In genomic region chr17:36534117-36534880, GRCh38 we compare ENCODE assay signal across 8 cellular contexts. TPM values are rescaled to one million over a fixed set of nuclear protein-coding genes. Genes with fewer than 3 reads are reported as not detected.
DNase-seq lines count a peak whose midpoint lies in the region; ATAC-seq and TF ChIP-seq lines count a peak whose summit lies in the region.

Gene MYO19, minus strand, starts transcription at chr17:36534868. Its CDS starts 2,330 bp downstream, at chr17:36532538.

- TF ChIP-seq CTCF in C4-2B (conservative IDR thresholded peaks at IDR 0.05) (peak; percentile 84), epithelial cell of esophagus (IDR thresholded peaks at IDR 0.05; ENCODE audit: insufficient read depth, low read depth, low read length, missing control alignments) (peak; percentile 40), mucosa of descending colon (IDR thresholded peaks at IDR 0.05) (peak; percentile 31)

- H3K36me3 Mint-ChIP-seq in stimulated activated naive CD8-positive, alpha-beta T cell treated with anti-CD3 and anti-CD28 coated beads, Interleukin-15, Interleukin-2, amounts not matched to agents 100 ng/mL and 50 ng/mL, for 24 hours (ENCODE audit: low read depth) = peaks cover 64% of the 10 kb centered on the region

- H3K4me3 ChIP-seq in epithelial cell of esophagus (ENCODE audit: low read length) (peak within 1 kb of the TSS; percentile 88), mucosa of descending colon (peak within 1 kb of the TSS; percentile 76)

- no peaks in the 10 kb centered on the region for H3K36me3 ChIP-seq in mucosa of descending colon (ENCODE audit: low read depth)

- H3K27me3 Mint-ChIP-seq in stimulated activated naive CD8-positive, alpha-beta T cell treated with anti-CD3 and anti-CD28 coated beads, Interleukin-15, Interleukin-2, amounts not matched to agents 100 ng/mL and 50 ng/mL, for 24 hours = no peaks in the 10 kb centered on the region

- peaks cover 4% of the 10 kb centered on the region for H3K4me1 ChIP-seq in mucosa of descending colon (ENCODE audit: low read depth)

- peak within 1 kb of the TSS; percentile 95 for H3K27ac ChIP-seq in C4-2B

- DNase-seq in NCI-H82 treated with DMSO at 0.1 percent for 48 hours (lab: John Stamatoyannopoulos, UW; ENCODE audit: unreplicated experiment) (peak; percentile 62), epithelial cell of esophagus (ENCODE audit: low read depth) (peak; percentile 98), mucosa of descending colon (peak; percentile 83 to 87 (median 86))
- DNase-seq in activated CD8-positive, alpha-beta memory T cell treated with anti-CD3 and anti-CD28 coated beads, Interleukin-2, amount 50 U/mL, for 48 hours = peak; percentile 79

- no peaks in the 10 kb centered on the region for H3K9me3 Mint-ChIP-seq in stimulated activated naive CD8-positive, alpha-beta T cell treated with anti-CD3 and anti-CD28 coated beads, Interleukin-15, Interleukin-2, amounts not matched to agents 100 ng/mL and 50 ng/mL, for 24 hours

- intact Hi-C loops in mucosa of descending colon (cut with DNase I, micrococcal nuclease) = no loop called here

- H3K4me3 Mint-ChIP-seq in stimulated activated naive CD8-positive, alpha-beta T cell treated with anti-CD3 and anti-CD28 coated beads, Interleukin-15, Interleukin-2, amounts not matched to agents 100 ng/mL and 50 ng/mL, for 24 hours = peak within 1 kb of the TSS; percentile 98

- ATAC-seq in GM19395 (IDR thresholded peaks at IDR 0.05; ENCODE audit: unreplicated experiment) (peak; percentile 24), HG03571 (IDR thresholded peaks at IDR 0.05; ENCODE audit: unreplicated experiment) (peak; percentile 24), mucosa of descending colon (peak; percentile 69)

- peaks cover 41% of the 10 kb centered on the region for H3K4me1 Mint-ChIP-seq in stimulated activated naive CD8-positive, alpha-beta T cell treated with anti-CD3 and anti-CD28 coated beads, Interleukin-15, Interleukin-2, amounts not matched to agents 100 ng/mL and 50 ng/mL, for 24 hours (ENCODE audit: low read depth)

- H3K27ac Mint-ChIP-seq in stimulated activated naive CD8-positive, alpha-beta T cell treated with anti-CD3 and anti-CD28 coated beads, Interleukin-15, Interleukin-2, amounts not matched to agents 100 ng/mL and 50 ng/mL, for 24 hours = peak within 1 kb of the TSS; percentile 99

- H3K9me3 ChIP-seq in mucosa of descending colon = no peaks in the 10 kb centered on the region

RNA-seq across cellular contexts. Expression of gene MYO19, which starts in this region (rescaled TPM):
- 100 to 1,000 TPM in 1 of 3 donors, 10 to 100 TPM in 2; 67.5 to 103 (median 93.4) TPM for total RNA-seq in mucosa of descending colon

Comparison
In these comparisons a context has a peak if more than half of its experiments do, and no peak if none do; other contexts are left out.
1. Peak in every context shown above with its lines: DNase-seq, ATAC-seq, H3K4me3 ChIP-seq and H3K27ac ChIP-seq.
2. CTCF ChIP-seq: peak in every context shown above with its lines; median percentile 84 in C4-2B; 40 in epithelial cell of esophagus; 31 in mucosa of descending colon.